Comparison of ENCODE assay signal across 19 cellular contexts in genomic region chr11:19194620-19195308, GRCh38. TPM values are rescaled to one million over a fixed set of nuclear protein-coding genes. Genes with fewer than 3 reads are reported as not detected.
DNase-seq lines count a peak whose midpoint lies in the region; ATAC-seq and TF ChIP-seq lines count a peak whose summit lies in the region.
"Had no signal": no experiment of that assay in that cellular context is flagged by ENCODE, and none has a peak within 500 bp of the region (broad histone marks: within the 10 kb centered on the region; RNA-seq: fewer than 3 reads in every experiment).

No MANE protein-coding gene starts in this region.

- H3K4me3 ChIP-seq in cardiac muscle cell (no peak overlapping the region), right atrium auricular region (no peak overlapping the region), psoas muscle (no peak overlapping the region)
- H3K4me3 ChIP-seq: BLaER1 had no signal

- H3K4me1 ChIP-seq in cardiac muscle cell (ENCODE audit: low read depth) (peaks cover 51% of the 10 kb centered on the region), right atrium auricular region (peaks cover 0 to 28% of the 10 kb centered on the region in 2 donors), psoas muscle (peaks cover 20% of the 10 kb centered on the region)
- H3K4me1 ChIP-seq: BLaER1 had no signal

- intact Hi-C loops in left cardiac atrium (cut with DNase I) = loop anchor here in 1 of 2 donors (5.0 kb wide), 1 partner anchor 48 kb away; the partner anchor contains the start of gene E2F8
- intact Hi-C loops in Right ventricle myocardium inferior (cut with DNase I) = loop anchor here (5.0 to 10.0 kb wide), 3 partner anchors 43 to 503 kb away; no protein-coding TSS in a partner anchor
- intact Hi-C loops in psoas muscle (cut with DNase I) = loop anchor here in 1 of 2 donors (5.0 kb wide), 1 partner anchor 38 kb away; no protein-coding TSS in a partner anchor

- H3K27me3 ChIP-seq in cardiac muscle cell = no peaks in the 10 kb centered on the region
- H3K27me3 ChIP-seq in right atrium auricular region = no peaks in the 10 kb centered on the region
- H3K27me3 ChIP-seq in psoas muscle (ENCODE audit: insufficient read depth in 3 of 3, low read length in 2 of 3) = no peaks in the 10 kb centered on the region
- H3K27me3 ChIP-seq: BLaER1 had no signal

- no peak for DNase-seq in cardiac muscle cell (ENCODE audit: low read depth in 1 of 2, low spot score in 1 of 2)
- DNase-seq in left cardiac atrium = no peak
- no peak for DNase-seq in right atrium auricular region (ENCODE audit: low spot score)
- DNase-seq in Right ventricle myocardium inferior (ENCODE audit: missing footprints) = no peak
- no peak for DNase-seq in psoas muscle
- no peak for DNase-seq in NCI-H1417 (lab: John Stamatoyannopoulos, UW)
- no peak for DNase-seq in stimulated activated CD4-positive, alpha-beta T cell treated with anti-CD3 and anti-CD28 coated beads, Interleukin-15, amount 100 ng/mL, for 24 hours
- DNase-seq: 8988T; Calu3; CD8-positive, alpha-beta T cell; DMS79 treated with DMSO at 0.1 percent for 48 hours; GF-D8; GOT3; H7 had no signal

- 90 to 93% (median 91%) methylated on average over 4 of the region's 4 CpGs for WGBS in psoas muscle, 3 donors

- TF ChIP-seq CTCF in cardiac muscle cell (IDR thresholded peaks at IDR 0.05; ENCODE audit: low read depth, low read length) (no peak), right atrium auricular region (IDR thresholded peaks at IDR 0.05) (no peak), psoas muscle (IDR thresholded peaks at IDR 0.05) (no peak)

- peaks cover 27% of the 10 kb centered on the region for H3K36me3 ChIP-seq in cardiac muscle cell
- H3K36me3 ChIP-seq in right atrium auricular region = peaks cover 39% of the 10 kb centered on the region
- peaks cover 5 to 34% of the 10 kb centered on the region in 2 donors for H3K36me3 ChIP-seq in psoas muscle (ENCODE audit: insufficient read depth in 1 of 2, low read depth in 1 of 2)
- H3K36me3 ChIP-seq: BLaER1 had no signal

- no peak for ATAC-seq in left cardiac atrium
- no peak for ATAC-seq in Right ventricle myocardium inferior
- ATAC-seq in psoas muscle = no peak
- ATAC-seq: CD8-positive, alpha-beta T cell; HCT116 had no signal

- H3K27ac ChIP-seq in cardiac muscle cell = peak overlapping the region; percentile 47
- peak overlapping the region; percentile 83 to 92 for H3K27ac ChIP-seq in right atrium auricular region
- peak overlapping the region; percentile 82 for H3K27ac ChIP-seq in psoas muscle
- H3K27ac ChIP-seq: BLaER1 had no signal

- no peaks in the 10 kb centered on the region for H3K9me3 ChIP-seq in cardiac muscle cell (ENCODE audit: low read depth)
- no peaks in the 10 kb centered on the region for H3K9me3 ChIP-seq in right atrium auricular region
- H3K9me3 ChIP-seq in psoas muscle = no peaks in the 10 kb centered on the region
- H3K9me3 ChIP-seq: BLaER1 had no signal

RNA-seq across cellular contexts. Expression of gene CSRP3, which starts 7.0 kb away (rescaled TPM):
- total RNA-seq in cardiac muscle cell (337 and 592 TPM in 2 replicates), left cardiac atrium (1,000 to 10,000 TPM; 1,159 to 1,289 TPM), right atrium auricular region (1,000 to 10,000 TPM; 1,021 to 1,621 TPM), Right ventricle myocardium inferior (1,720 TPM), psoas muscle (1,000 to 10,000 TPM in 2 of 4 donors, 100 to 1,000 TPM in 2; 316 to 1,082 (median 863) TPM)
- polyA plus RNA-seq in cardiac muscle cell (606 and 869 TPM in 2 replicates), psoas muscle (100 to 1,000 TPM in 2 of 3 donors, 10 to 100 TPM in 1; 35.9 to 856 (median 122) TPM)
- total RNA-seq: A673; Calu3; CD8-positive, alpha-beta T cell; H7 had no signal
- polyA plus RNA-seq: AG04450, CD14-positive monocyte had no signal

RNA-seq across cellular contexts. Expression of gene E2F8, which starts 46.0 kb away (rescaled TPM):
- total RNA-seq in cardiac muscle cell (5.2 and 11.2 TPM in 2 replicates), left cardiac atrium (1 to 10 TPM; 3.4 to 4.2 TPM), right atrium auricular region (1 to 10 TPM; 1.7 to 2.2 TPM), Right ventricle myocardium inferior (1.7 TPM), psoas muscle (10 to 100 TPM in 1 of 4 donors, 1 to 10 TPM in 3; 1.4 to 11.6 (median 3.9) TPM)
- polyA plus RNA-seq in cardiac muscle cell (5.8 and 9.6 TPM in 2 replicates), psoas muscle (1 to 10 TPM in 2 of 3 donors, under 1 TPM in 1; 1.00 to 1.5 (median 1.2) TPM)
- polyA plus RNA-seq: CD14-positive monocyte had no signal
